35 cellular contexts compared by ENCODE assay signal in genomic region chr1:111008031-111008430, GRCh38. TPM values are rescaled to one million over a fixed set of nuclear protein-coding genes. Genes with fewer than 3 reads are reported as not detected.
A peak's percentile ranks its signal among the peaks of the same experiment; 100 is the strongest.
DNase-seq lines count a peak whose midpoint lies in the region; ATAC-seq and FAIRE-seq lines count a peak whose summit lies in the region.
"Had no signal": no experiment of that assay in that cellular context is flagged by ENCODE, and none has a peak within 500 bp of the region (broad histone marks: within the 10 kb centered on the region; RNA-seq: fewer than 3 reads in every experiment).

No MANE protein-coding gene starts in this region.

- no peaks in the 10 kb centered on the region for H3K4me1 Mint-ChIP-seq in activated naive CD4-positive, alpha-beta T cell treated with anti-CD3 and anti-CD28 coated beads for 36 hours (ENCODE audit: low read depth)
- H3K4me1 Mint-ChIP-seq: B cell; CD14-positive monocyte; CD4-positive, alpha-beta memory T cell; CD4-positive, CD25-positive, alpha-beta regulatory T cell; CD8-positive, alpha-beta memory T cell had no signal

- H4K91ac ChIP-seq in trophoblast cell (ENCODE audit: low read depth, low read length): no peak overlapping the region

- H3K18ac ChIP-seq in trophoblast cell (ENCODE audit: low read length): no peak overlapping the region

- H3K4ac ChIP-seq in trophoblast cell (ENCODE audit: low read depth, low read length): no peak overlapping the region

- H3K79me1 ChIP-seq in trophoblast cell (ENCODE audit: low read length): no peaks in the 10 kb centered on the region

- no peaks in the 10 kb centered on the region for H3K27me3 ChIP-seq in trophoblast cell (ENCODE audit: insufficient read depth, low read length)
- H3K27me3 ChIP-seq: BE2C; BLaER1; BLaER1 treated with 17β-estradiol and CSF1 and Interleukin-3, amounts not matched to agents 10 nM and 100 nM had no signal

- no peaks in the 10 kb centered on the region for H3K4me1 ChIP-seq in trophoblast cell (ENCODE audit: control insufficient read depth in 1 of 2, insufficient read depth in 2 of 2, low read length in 2 of 2)
- H3K4me1 ChIP-seq: A549, BE2C, BLaER1, Caco-2 had no signal

- H3K9ac ChIP-seq in trophoblast cell (ENCODE audit: low read length): no peak overlapping the region
- H3K9ac ChIP-seq: BLaER1; BLaER1 treated with 17β-estradiol and CSF1 and Interleukin-3, amounts not matched to agents 10 nM and 100 nM had no signal

- H3K27ac ChIP-seq in trophoblast cell (ENCODE audit: low read depth, low read length): no peak overlapping the region
- H3K27ac ChIP-seq: 22Rv1; A549; BLaER1; BLaER1 treated with 17β-estradiol and CSF1 and Interleukin-3, amounts not matched to agents 10 nM and 100 nM; C4-2B had no signal

- H3K23ac ChIP-seq in trophoblast cell (ENCODE audit: low read length): no peak overlapping the region

- peaks cover 7% of the 10 kb centered on the region for H3K9me3 ChIP-seq in trophoblast cell (ENCODE audit: insufficient read depth, low read depth, low read length)
- H3K9me3 ChIP-seq: A549, BE2C, Caco-2 had no signal

- H3K4me3 ChIP-seq in trophoblast cell (ENCODE audit: low read depth, low read length): peak overlapping the region; percentile 25
- H3K4me3 ChIP-seq: A549; BLaER1; BLaER1 treated with 17β-estradiol and CSF1 and Interleukin-3, amounts not matched to agents 10 nM and 100 nM had no signal

- no peak overlapping the region for H3K14ac ChIP-seq in trophoblast cell (ENCODE audit: low read length)

- FAIRE-seq in urothelium cell line (lab: Jason Lieb, UNC): peak; percentile 37
- FAIRE-seq: A204.1, A549, D721Med had no signal

- no peaks in the 10 kb centered on the region for H3K36me3 ChIP-seq in trophoblast cell (ENCODE audit: control insufficient read depth in 1 of 2, insufficient read depth in 2 of 2, low read length in 2 of 2)
- H3K36me3 ChIP-seq: BE2C; BLaER1; BLaER1 treated with 17β-estradiol and CSF1 and Interleukin-3, amounts not matched to agents 10 nM and 100 nM had no signal

- H3K9me3 Mint-ChIP-seq in activated naive CD4-positive, alpha-beta T cell treated with anti-CD3 and anti-CD28 coated beads for 36 hours: peaks cover 17% of the 10 kb centered on the region

- H2AK5ac ChIP-seq in trophoblast cell (ENCODE audit: low read length): no peak overlapping the region

- no peak overlapping the region for H2BK5ac ChIP-seq in trophoblast cell (ENCODE audit: low read depth, low read length, poor library complexity)

- intact Hi-C loops in Right ventricle myocardium inferior (cut with DNase I): no loop called here
- intact Hi-C loops in left ventricle myocardium superior (cut with micrococcal nuclease): no loop called here
- intact Hi-C loops in activated naive CD4-positive, alpha-beta T cell treated with anti-CD3 and anti-CD28 coated beads for 36 hours (cut with micrococcal nuclease): no loop called here

- ATAC-seq in Right ventricle myocardium inferior (no peak), left ventricle myocardium superior (no peak)
- ATAC-seq: A549; CD8-positive, alpha-beta T cell had no signal

- H3K27me3 Mint-ChIP-seq in activated naive CD4-positive, alpha-beta T cell treated with anti-CD3 and anti-CD28 coated beads for 36 hours (ENCODE audit: low read depth): peaks cover 26% of the 10 kb centered on the region

- H4K8ac ChIP-seq in trophoblast cell (ENCODE audit: low read depth, low read length): no peak overlapping the region

- H4K12ac ChIP-seq in trophoblast cell (ENCODE audit: low read depth, low read length): no peak overlapping the region

- H2BK120ac ChIP-seq in trophoblast cell (ENCODE audit: insufficient read depth, low read length, poor library complexity): no peak overlapping the region

- no peak overlapping the region for H3K4me3 Mint-ChIP-seq in activated naive CD4-positive, alpha-beta T cell treated with anti-CD3 and anti-CD28 coated beads for 36 hours
- H3K4me3 Mint-ChIP-seq: B cell; CD14-positive monocyte; CD4-positive, alpha-beta memory T cell; CD4-positive, alpha-beta T cell; CD4-positive, CD25-positive, alpha-beta regulatory T cell; CD8-positive, alpha-beta memory T cell; CD8-positive, alpha-beta T cell had no signal

- H3K4me2 ChIP-seq in trophoblast cell (ENCODE audit: low read length): no peak overlapping the region
- H3K4me2 ChIP-seq: A549; BLaER1; BLaER1 treated with 17β-estradiol and CSF1 and Interleukin-3, amounts not matched to agents 10 nM and 100 nM had no signal

- H3K27ac Mint-ChIP-seq in activated naive CD4-positive, alpha-beta T cell treated with anti-CD3 and anti-CD28 coated beads for 36 hours: no peak overlapping the region
- H3K27ac Mint-ChIP-seq: B cell; CD14-positive monocyte; CD4-positive, alpha-beta memory T cell; CD4-positive, alpha-beta T cell; CD4-positive, CD25-positive, alpha-beta regulatory T cell; CD8-positive, alpha-beta memory T cell; CD8-positive, alpha-beta T cell had no signal

- CTCF ChIA-PET in activated naive CD4-positive, alpha-beta T cell treated with anti-CD3 and anti-CD28 coated beads for 36 hours (lab: Charles Lee): no interaction called here

- no peaks in the 10 kb centered on the region for H3K79me2 ChIP-seq in trophoblast cell (ENCODE audit: control insufficient read depth, insufficient read depth, low read length, poor library complexity)

- DNase-seq in Right ventricle myocardium inferior (ENCODE audit: missing footprints): peak; percentile 43
- no peak for DNase-seq in left ventricle myocardium superior
- DNase-seq in trophoblast cell: peak; percentile 75 to 77
- DNase-seq in urothelium cell line (ENCODE audit: low spot score): no peak
- no peak for DNase-seq in cerebellar cortex (ENCODE audit: low spot score)
- no peak for DNase-seq in activated naive CD4-positive, alpha-beta T cell treated with anti-CD3 and anti-CD28 coated beads for 36 hours
- DNase-seq: 8988T; ACHN; AML-193; BE2C; C1 segment of cervical spinal cord; Caco-2; Calu3; CD4-positive, alpha-beta memory T cell; CD4-positive, alpha-beta T cell; CD4-positive, CD25-positive, alpha-beta regulatory T cell; CD8-positive, alpha-beta memory T cell; CD8-positive, alpha-beta T cell; COR-L47; DMS 273 treated with DMSO at 0.1 percent for 48 hours; DMS153; DMS53; DMS79; DMS79 treated with DMSO at 0.1 percent for 48 hours; DND-41; EL had no signal

- no peak overlapping the region for H2BK12ac ChIP-seq in trophoblast cell (ENCODE audit: low read length)

- H3K36me3 Mint-ChIP-seq in activated naive CD4-positive, alpha-beta T cell treated with anti-CD3 and anti-CD28 coated beads for 36 hours (ENCODE audit: low read depth): peaks cover 2% of the 10 kb centered on the region
- H3K36me3 Mint-ChIP-seq: CD14-positive monocyte; CD4-positive, CD25-positive, alpha-beta regulatory T cell; CD8-positive, alpha-beta T cell had no signal

- no CpG with 5 or more reads among the region's 2 CpGs for WGBS in trophoblast cell (ENCODE audit: extremely low coverage, insufficient coverage, insufficient read length)

- H2AFZ ChIP-seq in trophoblast cell (ENCODE audit: insufficient read depth, low read length, poor library complexity): no peak overlapping the region

RNA-seq across cellular contexts. Expression of gene LRIF1, which starts 44.3 kb away (rescaled TPM):
- total RNA-seq in Right ventricle myocardium inferior (17.4 TPM), left ventricle myocardium superior (18.0 TPM)
- 22.1 and 22.6 TPM in 2 replicates for polyA plus RNA-seq in trophoblast cell (2013)
- 10 to 100 TPM; 12.0 to 12.3 TPM for total RNA-seq in activated naive CD4-positive, alpha-beta T cell treated with anti-CD3 and anti-CD28 coated beads for 36 hours

Comparison
In these comparisons a context has a peak if more than half of its experiments do, and no peak if none do; other contexts are left out.
1. DNase-seq: peak in Right ventricle myocardium inferior (single experiment) and trophoblast cell (2 of 2); none in left ventricle myocardium superior (single experiment), urothelium cell line (single experiment), cerebellar cortex (single experiment) and activated naive CD4-positive, alpha-beta T cell treated with anti-CD3 and anti-CD28 coated beads for 36 hours (single experiment).